1 cellular context compared by ENCODE assay signal in the genomic region with DNA sequence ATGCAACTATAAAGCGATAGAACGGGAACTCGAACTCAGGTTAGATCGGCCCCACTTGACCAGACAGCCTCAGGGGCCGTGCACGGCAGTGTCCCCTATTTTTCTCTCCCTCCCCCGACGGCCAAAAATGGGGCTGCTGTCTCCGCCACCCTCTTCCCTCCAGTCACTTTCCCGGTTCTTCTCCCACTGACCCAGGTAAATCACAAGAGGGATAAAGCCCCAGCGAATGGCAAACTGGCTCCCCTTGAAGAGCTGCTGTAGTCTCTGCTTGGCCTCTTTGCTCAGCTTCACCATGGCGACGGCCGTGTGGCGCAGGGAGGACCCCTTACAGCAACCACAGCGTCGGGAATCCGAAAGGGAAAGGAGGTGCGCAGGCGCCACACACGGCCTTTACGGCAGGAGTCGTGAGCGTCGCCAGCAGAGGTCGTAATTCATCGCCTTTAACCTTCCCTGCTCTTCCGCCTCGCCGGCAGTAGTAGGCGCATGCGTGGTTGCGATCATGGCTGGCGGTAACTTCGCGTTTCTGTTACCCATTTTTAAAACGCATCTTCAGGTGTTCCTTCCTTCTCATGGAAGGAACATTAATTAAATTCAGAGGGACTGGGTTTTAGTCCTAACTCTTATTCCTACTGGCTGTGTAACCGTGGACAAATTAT.
TF ChIP-seq lines count a peak whose summit lies in the region.

Gene TOMM7, minus strand, starts transcription at position 364 of the 656 bp plus-strand sequence. Its CDS starts 70 bp downstream, at position 294.

TF ChIP-seq in HepG2, 621 proteins besides CTCF, POLR2A, EP300 and RAD21 (continued from another document and continues in another):
- TF ChIP-seq CBX1 (IDR thresholded peaks at IDR 0.05; ENCODE audit: low read depth): peak; percentile 65
- no peak for TF ChIP-seq ZNF180 (CRISPR knock-in tag; IDR thresholded peaks at IDR 0.05; ENCODE audit: borderline replicate concordance, low read depth)
- peak; percentile 96 for TF ChIP-seq THAP11 (CRISPR knock-in tag; IDR thresholded peaks at IDR 0.05)
- no peak for TF ChIP-seq IRF1 (CRISPR knock-in tag; IDR thresholded peaks at IDR 0.05; ENCODE audit: low read depth)
- TF ChIP-seq PAX8 (CRISPR knock-in tag; IDR thresholded peaks at IDR 0.05; ENCODE audit: borderline replicate concordance): no peak
- peak; percentile 51; the same call in 1 of the 2 replicates for TF ChIP-seq KDM5B (CRISPR knock-in tag; IDR thresholded peaks at IDR 0.05; ENCODE audit: borderline replicate concordance)
- TF ChIP-seq ZNF674 (CRISPR knock-in tag; IDR thresholded peaks at IDR 0.05; ENCODE audit: low read depth): no peak
- no peak for TF ChIP-seq SUZ12 (IDR thresholded peaks at IDR 0.05; ENCODE audit: low read depth, low read length)
- TF ChIP-seq MAFK (conservative IDR thresholded peaks at IDR 0.05 in 1 of 2, IDR thresholded peaks at IDR 0.05 in 1 of 2; ENCODE audit: low read length in 2 of 2): no peak
- TF ChIP-seq ZBTB20 (CRISPR knock-in tag; IDR thresholded peaks at IDR 0.05; ENCODE audit: borderline replicate concordance, low read depth): no peak
- TF ChIP-seq ZNF451 (CRISPR knock-in tag; IDR thresholded peaks at IDR 0.05): peak; percentile 54; the same call in 1 of the 2 replicates
- no peak for TF ChIP-seq CENPT (CRISPR knock-in tag; IDR thresholded peaks at IDR 0.05; ENCODE audit: low read depth)
- TF ChIP-seq MLLT10 (CRISPR knock-in tag; IDR thresholded peaks at IDR 0.05): no peak
- TF ChIP-seq ZNF101 (CRISPR knock-in tag; IDR thresholded peaks at IDR 0.05; ENCODE audit: borderline replicate concordance, low read depth): no peak; the same call in 1 of the 2 replicates
- no peak for TF ChIP-seq SYNCRIP (IDR thresholded peaks at IDR 0.05; ENCODE audit: insufficient read depth, low read depth, low read length)
- TF ChIP-seq MLXIP (CRISPR knock-in tag; IDR thresholded peaks at IDR 0.05; ENCODE audit: borderline replicate concordance): no peak
- peak; percentile 31; the same call in 1 of the 2 replicates for TF ChIP-seq NFYC (CRISPR knock-in tag; IDR thresholded peaks at IDR 0.05)
- peak; percentile 65; the same call in 1 of the 2 replicates for TF ChIP-seq MXD4 (CRISPR knock-in tag; IDR thresholded peaks at IDR 0.05)
- peak; percentile 71; the same call in 1 of the 2 replicates for TF ChIP-seq ZNF33A (CRISPR knock-in tag; IDR thresholded peaks at IDR 0.05; ENCODE audit: borderline replicate concordance)
- TF ChIP-seq ZNF460 (CRISPR knock-in tag; IDR thresholded peaks at IDR 0.05; ENCODE audit: borderline replicate concordance): no peak
- 0 out of 2 replicates have a peak, but pooled peaks have one; percentile 5 for TF ChIP-seq GABPA (IDR thresholded peaks at IDR 0.05; ENCODE audit: low read depth, low read length)
- peak; percentile 82 for TF ChIP-seq GABPA (CRISPR knock-in tag; IDR thresholded peaks at IDR 0.05; ENCODE audit: low read depth)
- peak; percentile 91 for TF ChIP-seq SAP130 (CRISPR knock-in tag; IDR thresholded peaks at IDR 0.05; ENCODE audit: low read depth)
- TF ChIP-seq CREB1 (IDR thresholded peaks at IDR 0.05): peak; percentile 45; the same call in 1 of the 2 replicates
- TF ChIP-seq CREB1 (CRISPR knock-in tag; IDR thresholded peaks at IDR 0.05): peak; percentile 48; the same call in 1 of the 2 replicates
- no peak for TF ChIP-seq SMC3 (IDR thresholded peaks at IDR 0.05; ENCODE audit: low read length)
- no peak; the same call in 1 of the 2 replicates for TF ChIP-seq ZNF274 (CRISPR knock-in tag; IDR thresholded peaks at IDR 0.05)
- peak; percentile 79; the same call in 1 of the 2 replicates for TF ChIP-seq ZSCAN29 (CRISPR knock-in tag; conservative IDR thresholded peaks at IDR 0.05)
- TF ChIP-seq TFDP2 (CRISPR knock-in tag; IDR thresholded peaks at IDR 0.05): peak; percentile 79
- TF ChIP-seq ZNF816 (CRISPR knock-in tag; IDR thresholded peaks at IDR 0.05; ENCODE audit: borderline replicate concordance): no peak
- TF ChIP-seq ZNF790 (CRISPR knock-in tag; IDR thresholded peaks at IDR 0.05; ENCODE audit: borderline replicate concordance): no peak
- no peak for TF ChIP-seq NFE2L1 (CRISPR knock-in tag; IDR thresholded peaks at IDR 0.05; ENCODE audit: borderline replicate concordance)
- TF ChIP-seq ATAD3A (CRISPR knock-in tag; IDR thresholded peaks at IDR 0.05): no peak
- no peak for TF ChIP-seq ZNF484 (CRISPR knock-in tag; IDR thresholded peaks at IDR 0.05; ENCODE audit: borderline replicate concordance, low read depth)
- TF ChIP-seq ZNF850 (CRISPR knock-in tag; conservative IDR thresholded peaks at IDR 0.05): no peak
- TF ChIP-seq, protein P1, sequence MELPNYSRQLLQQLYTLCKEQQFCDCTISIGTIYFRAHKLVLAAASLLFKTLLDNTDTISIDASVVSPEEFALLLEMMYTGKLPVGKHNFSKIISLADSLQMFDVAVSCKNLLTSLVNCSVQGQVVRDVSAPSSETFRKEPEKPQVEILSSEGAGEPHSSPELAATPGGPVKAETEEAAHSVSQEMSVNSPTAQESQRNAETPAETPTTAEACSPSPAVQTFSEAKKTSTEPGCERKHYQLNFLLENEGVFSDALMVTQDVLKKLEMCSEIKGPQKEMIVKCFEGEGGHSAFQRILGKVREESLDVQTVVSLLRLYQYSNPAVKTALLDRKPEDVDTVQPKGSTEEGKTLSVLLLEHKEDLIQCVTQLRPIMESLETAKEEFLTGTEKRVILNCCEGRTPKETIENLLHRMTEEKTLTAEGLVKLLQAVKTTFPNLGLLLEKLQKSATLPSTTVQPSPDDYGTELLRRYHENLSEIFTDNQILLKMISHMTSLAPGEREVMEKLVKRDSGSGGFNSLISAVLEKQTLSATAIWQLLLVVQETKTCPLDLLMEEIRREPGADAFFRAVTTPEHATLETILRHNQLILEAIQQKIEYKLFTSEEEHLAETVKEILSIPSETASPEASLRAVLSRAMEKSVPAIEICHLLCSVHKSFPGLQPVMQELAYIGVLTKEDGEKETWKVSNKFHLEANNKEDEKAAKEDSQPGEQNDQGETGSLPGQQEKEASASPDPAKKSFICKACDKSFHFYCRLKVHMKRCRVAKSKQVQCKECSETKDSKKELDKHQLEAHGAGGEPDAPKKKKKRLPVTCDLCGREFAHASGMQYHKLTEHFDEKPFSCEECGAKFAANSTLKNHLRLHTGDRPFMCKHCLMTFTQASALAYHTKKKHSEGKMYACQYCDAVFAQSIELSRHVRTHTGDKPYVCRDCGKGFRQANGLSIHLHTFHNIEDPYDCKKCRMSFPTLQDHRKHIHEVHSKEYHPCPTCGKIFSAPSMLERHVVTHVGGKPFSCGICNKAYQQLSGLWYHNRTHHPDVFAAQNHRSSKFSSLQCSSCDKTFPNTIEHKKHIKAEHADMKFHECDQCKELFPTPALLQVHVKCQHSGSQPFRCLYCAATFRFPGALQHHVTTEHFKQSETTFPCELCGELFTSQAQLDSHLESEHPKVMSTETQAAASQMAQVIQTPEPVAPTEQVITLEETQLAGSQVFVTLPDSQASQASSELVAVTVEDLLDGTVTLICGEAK (IDR thresholded peaks at IDR 0.05): no peak
- TF ChIP-seq, protein P1 (CRISPR knock-in tag; IDR thresholded peaks at IDR 0.05): no peak; the same call in 1 of the 2 replicates
- TF ChIP-seq ZNF652 (CRISPR knock-in tag; IDR thresholded peaks at IDR 0.05; ENCODE audit: borderline replicate concordance, low read depth): 0 out of 2 replicates have a peak, but pooled peaks have one; percentile 59
- peak; percentile 77 for TF ChIP-seq RBFOX2 (IDR thresholded peaks at IDR 0.05; ENCODE audit: low read depth, low read length)
- TF ChIP-seq ZNF839 (CRISPR knock-in tag; IDR thresholded peaks at IDR 0.05; ENCODE audit: borderline replicate concordance): peak; percentile 48; the same call in 1 of the 2 replicates
- TF ChIP-seq, protein P2, sequence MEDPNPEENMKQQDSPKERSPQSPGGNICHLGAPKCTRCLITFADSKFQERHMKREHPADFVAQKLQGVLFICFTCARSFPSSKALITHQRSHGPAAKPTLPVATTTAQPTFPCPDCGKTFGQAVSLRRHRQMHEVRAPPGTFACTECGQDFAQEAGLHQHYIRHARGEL (CRISPR knock-in tag; IDR thresholded peaks at IDR 0.05): no peak
- TF ChIP-seq ZNF629 (CRISPR knock-in tag; conservative IDR thresholded peaks at IDR 0.05): no peak
- TF ChIP-seq SOX13 (IDR thresholded peaks at IDR 0.05): no peak
- peak in 1 of 2 experiments; percentile 30; a peak in 1 of 4 replicates for TF ChIP-seq SOX13 (CRISPR knock-in tag; conservative IDR thresholded peaks at IDR 0.05 in 1 of 2, IDR thresholded peaks at IDR 0.05 in 1 of 2)
- 0 out of 2 replicates have a peak, but pooled peaks have one; percentile 50 for TF ChIP-seq ZNF317 (CRISPR knock-in tag; IDR thresholded peaks at IDR 0.05)
- TF ChIP-seq RELA (CRISPR knock-in tag; IDR thresholded peaks at IDR 0.05): no peak
- TF ChIP-seq ZNF766 (CRISPR knock-in tag; IDR thresholded peaks at IDR 0.05; ENCODE audit: borderline replicate concordance): 0 out of 2 replicates have a peak, but pooled peaks have one; percentile 62
- TF ChIP-seq ATF7-NPFF (CRISPR knock-in tag; IDR thresholded peaks at IDR 0.05; ENCODE audit: low read depth): 0 out of 2 replicates have a peak, but pooled peaks have one; percentile 44
- TF ChIP-seq ZNF446 (CRISPR knock-in tag; IDR thresholded peaks at IDR 0.05): no peak
